Comparison of ENCODE assay signal across 1 cellular context in genomic region chr2:119352357-119352756, GRCh38.
A peak's percentile ranks its signal among the peaks of the same experiment; 100 is the strongest.
TF ChIP-seq lines count a peak whose summit lies in the region.

No MANE protein-coding gene starts in this region.

TF ChIP-seq in GM12878, 131 proteins besides CTCF, POLR2A, EP300 and RAD21 (continued from another document):
- TF ChIP-seq, protein P1, sequence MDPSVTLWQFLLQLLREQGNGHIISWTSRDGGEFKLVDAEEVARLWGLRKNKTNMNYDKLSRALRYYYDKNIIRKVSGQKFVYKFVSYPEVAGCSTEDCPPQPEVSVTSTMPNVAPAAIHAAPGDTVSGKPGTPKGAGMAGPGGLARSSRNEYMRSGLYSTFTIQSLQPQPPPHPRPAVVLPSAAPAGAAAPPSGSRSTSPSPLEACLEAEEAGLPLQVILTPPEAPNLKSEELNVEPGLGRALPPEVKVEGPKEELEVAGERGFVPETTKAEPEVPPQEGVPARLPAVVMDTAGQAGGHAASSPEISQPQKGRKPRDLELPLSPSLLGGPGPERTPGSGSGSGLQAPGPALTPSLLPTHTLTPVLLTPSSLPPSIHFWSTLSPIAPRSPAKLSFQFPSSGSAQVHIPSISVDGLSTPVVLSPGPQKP (IDR thresholded peaks at IDR 0.05; ENCODE audit: low read depth, low read length), result no peak
- TF ChIP-seq, protein P2, sequence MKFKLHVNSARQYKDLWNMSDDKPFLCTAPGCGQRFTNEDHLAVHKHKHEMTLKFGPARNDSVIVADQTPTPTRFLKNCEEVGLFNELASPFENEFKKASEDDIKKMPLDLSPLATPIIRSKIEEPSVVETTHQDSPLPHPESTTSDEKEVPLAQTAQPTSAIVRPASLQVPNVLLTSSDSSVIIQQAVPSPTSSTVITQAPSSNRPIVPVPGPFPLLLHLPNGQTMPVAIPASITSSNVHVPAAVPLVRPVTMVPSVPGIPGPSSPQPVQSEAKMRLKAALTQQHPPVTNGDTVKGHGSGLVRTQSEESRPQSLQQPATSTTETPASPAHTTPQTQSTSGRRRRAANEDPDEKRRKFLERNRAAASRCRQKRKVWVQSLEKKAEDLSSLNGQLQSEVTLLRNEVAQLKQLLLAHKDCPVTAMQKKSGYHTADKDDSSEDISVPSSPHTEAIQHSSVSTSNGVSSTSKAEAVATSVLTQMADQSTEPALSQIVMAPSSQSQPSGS (IDR thresholded peaks at IDR 0.05; ENCODE audit: low read length), result peak; percentile 80
- TF ChIP-seq PKNOX1 (IDR thresholded peaks at IDR 0.05) (peak; percentile 78), ZNF622 (IDR thresholded peaks at IDR 0.05) (peak; percentile 59), TCF12 (IDR thresholded peaks at IDR 0.05; ENCODE audit: low read depth, low read length) (peak; percentile 78), HDAC6 (IDR thresholded peaks at IDR 0.05; ENCODE audit: unreplicated experiment) (no peak), SPI1 (IDR thresholded peaks at IDR 0.05; ENCODE audit: borderline replicate concordance, insufficient read depth, low read depth, low read length) (peak; percentile 96), RCOR1 (conservative IDR thresholded peaks at IDR 0.05; ENCODE audit: low read depth, low read length) (no peak), BACH1 (IDR thresholded peaks at IDR 0.05; ENCODE audit: borderline replicate concordance) (peak; percentile 49; the same call in 1 of the 2 replicates), PBX3 (IDR thresholded peaks at IDR 0.05; ENCODE audit: insufficient replicate concordance, low read depth, low read length) (peak; percentile 58), ESRRA (IDR thresholded peaks at IDR 0.05; ENCODE audit: low read length) (no peak), RELA (IDR thresholded peaks at IDR 0.05; ENCODE audit: borderline replicate concordance, partially characterized antibody) (no peak), POLR2AphosphoS5 (IDR thresholded peaks at IDR 0.05; ENCODE audit: low read length) (peak; percentile 72), JUNB (IDR thresholded peaks at IDR 0.05) (no peak), CBX5 (IDR thresholded peaks at IDR 0.05; ENCODE audit: low read depth) (peak; percentile 92; the same call in 1 of the 2 replicates), CHD2 (IDR thresholded peaks at IDR 0.05; ENCODE audit: borderline replicate concordance, low read depth, low read length) (peak; percentile 78; the same call in 1 of the 2 replicates), FOS (IDR thresholded peaks at IDR 0.05; ENCODE audit: borderline replicate concordance, extremely low read depth, insufficient read length) (no peak), ZNF217 (IDR thresholded peaks at IDR 0.05) (peak; percentile 83; the same call in 1 of the 2 replicates), NFIC (IDR thresholded peaks at IDR 0.05; ENCODE audit: low read depth, low read length) (peak; percentile 92), ZNF384 (IDR thresholded peaks at IDR 0.05; ENCODE audit: borderline replicate concordance, low read depth, low read length) (no peak), SIX5 (IDR thresholded peaks at IDR 0.05; ENCODE audit: low read depth, low read length, severe bottlenecking) (no peak), BRCA1 (IDR thresholded peaks at IDR 0.05; ENCODE audit: low read depth, low read length) (no peak), SKIL (IDR thresholded peaks at IDR 0.05; ENCODE audit: low read depth, poor library complexity, severe bottlenecking) (peak; percentile 99), IKZF1 (conservative IDR thresholded peaks at IDR 0.05) (peak; percentile 57; the same call in 1 of the 2 replicates), RUNX3 (IDR thresholded peaks at IDR 0.05; ENCODE audit: low read length) (peak; percentile 76), ZSCAN29 (IDR thresholded peaks at IDR 0.05) (no peak), ZNF24 (IDR thresholded peaks at IDR 0.05) (peak; percentile 85)
- TF ChIP-seq, protein P3, sequence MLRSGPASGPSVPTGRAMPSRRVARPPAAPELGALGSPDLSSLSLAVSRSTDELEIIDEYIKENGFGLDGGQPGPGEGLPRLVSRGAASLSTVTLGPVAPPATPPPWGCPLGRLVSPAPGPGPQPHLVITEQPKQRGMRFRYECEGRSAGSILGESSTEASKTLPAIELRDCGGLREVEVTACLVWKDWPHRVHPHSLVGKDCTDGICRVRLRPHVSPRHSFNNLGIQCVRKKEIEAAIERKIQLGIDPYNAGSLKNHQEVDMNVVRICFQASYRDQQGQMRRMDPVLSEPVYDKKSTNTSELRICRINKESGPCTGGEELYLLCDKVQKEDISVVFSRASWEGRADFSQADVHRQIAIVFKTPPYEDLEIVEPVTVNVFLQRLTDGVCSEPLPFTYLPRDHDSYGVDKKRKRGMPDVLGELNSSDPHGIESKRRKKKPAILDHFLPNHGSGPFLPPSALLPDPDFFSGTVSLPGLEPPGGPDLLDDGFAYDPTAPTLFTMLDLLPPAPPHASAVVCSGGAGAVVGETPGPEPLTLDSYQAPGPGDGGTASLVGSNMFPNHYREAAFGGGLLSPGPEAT (IDR thresholded peaks at IDR 0.05; ENCODE audit: low read depth), result peak; percentile 36; the same call in 1 of the 2 replicates
- TF ChIP-seq, protein P4, sequence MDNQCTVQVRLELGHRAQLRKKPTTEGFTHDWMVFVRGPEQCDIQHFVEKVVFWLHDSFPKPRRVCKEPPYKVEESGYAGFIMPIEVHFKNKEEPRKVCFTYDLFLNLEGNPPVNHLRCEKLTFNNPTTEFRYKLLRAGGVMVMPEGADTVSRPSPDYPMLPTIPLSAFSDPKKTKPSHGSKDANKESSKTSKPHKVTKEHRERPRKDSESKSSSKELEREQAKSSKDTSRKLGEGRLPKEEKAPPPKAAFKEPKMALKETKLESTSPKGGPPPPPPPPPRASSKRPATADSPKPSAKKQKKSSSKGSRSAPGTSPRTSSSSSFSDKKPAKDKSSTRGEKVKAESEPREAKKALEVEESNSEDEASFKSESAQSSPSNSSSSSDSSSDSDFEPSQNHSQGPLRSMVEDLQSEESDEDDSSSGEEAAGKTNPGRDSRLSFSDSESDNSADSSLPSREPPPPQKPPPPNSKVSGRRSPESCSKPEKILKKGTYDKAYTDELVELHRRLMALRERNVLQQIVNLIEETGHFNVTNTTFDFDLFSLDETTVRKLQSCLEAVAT (IDR thresholded peaks at IDR 0.05), result no peak
- TF ChIP-seq, protein P5, sequence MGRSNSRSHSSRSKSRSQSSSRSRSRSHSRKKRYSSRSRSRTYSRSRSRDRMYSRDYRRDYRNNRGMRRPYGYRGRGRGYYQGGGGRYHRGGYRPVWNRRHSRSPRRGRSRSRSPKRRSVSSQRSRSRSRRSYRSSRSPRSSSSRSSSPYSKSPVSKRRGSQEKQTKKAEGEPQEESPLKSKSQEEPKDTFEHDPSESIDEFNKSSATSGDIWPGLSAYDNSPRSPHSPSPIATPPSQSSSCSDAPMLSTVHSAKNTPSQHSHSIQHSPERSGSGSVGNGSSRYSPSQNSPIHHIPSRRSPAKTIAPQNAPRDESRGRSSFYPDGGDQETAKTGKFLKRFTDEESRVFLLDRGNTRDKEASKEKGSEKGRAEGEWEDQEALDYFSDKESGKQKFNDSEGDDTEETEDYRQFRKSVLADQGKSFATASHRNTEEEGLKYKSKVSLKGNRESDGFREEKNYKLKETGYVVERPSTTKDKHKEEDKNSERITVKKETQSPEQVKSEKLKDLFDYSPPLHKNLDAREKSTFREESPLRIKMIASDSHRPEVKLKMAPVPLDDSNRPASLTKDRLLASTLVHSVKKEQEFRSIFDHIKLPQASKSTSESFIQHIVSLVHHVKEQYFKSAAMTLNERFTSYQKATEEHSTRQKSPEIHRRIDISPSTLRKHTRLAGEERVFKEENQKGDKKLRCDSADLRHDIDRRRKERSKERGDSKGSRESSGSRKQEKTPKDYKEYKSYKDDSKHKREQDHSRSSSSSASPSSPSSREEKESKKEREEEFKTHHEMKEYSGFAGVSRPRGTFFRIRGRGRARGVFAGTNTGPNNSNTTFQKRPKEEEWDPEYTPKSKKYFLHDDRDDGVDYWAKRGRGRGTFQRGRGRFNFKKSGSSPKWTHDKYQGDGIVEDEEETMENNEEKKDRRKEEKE (IDR thresholded peaks at IDR 0.05), result no peak
- TF ChIP-seq, protein P6, sequence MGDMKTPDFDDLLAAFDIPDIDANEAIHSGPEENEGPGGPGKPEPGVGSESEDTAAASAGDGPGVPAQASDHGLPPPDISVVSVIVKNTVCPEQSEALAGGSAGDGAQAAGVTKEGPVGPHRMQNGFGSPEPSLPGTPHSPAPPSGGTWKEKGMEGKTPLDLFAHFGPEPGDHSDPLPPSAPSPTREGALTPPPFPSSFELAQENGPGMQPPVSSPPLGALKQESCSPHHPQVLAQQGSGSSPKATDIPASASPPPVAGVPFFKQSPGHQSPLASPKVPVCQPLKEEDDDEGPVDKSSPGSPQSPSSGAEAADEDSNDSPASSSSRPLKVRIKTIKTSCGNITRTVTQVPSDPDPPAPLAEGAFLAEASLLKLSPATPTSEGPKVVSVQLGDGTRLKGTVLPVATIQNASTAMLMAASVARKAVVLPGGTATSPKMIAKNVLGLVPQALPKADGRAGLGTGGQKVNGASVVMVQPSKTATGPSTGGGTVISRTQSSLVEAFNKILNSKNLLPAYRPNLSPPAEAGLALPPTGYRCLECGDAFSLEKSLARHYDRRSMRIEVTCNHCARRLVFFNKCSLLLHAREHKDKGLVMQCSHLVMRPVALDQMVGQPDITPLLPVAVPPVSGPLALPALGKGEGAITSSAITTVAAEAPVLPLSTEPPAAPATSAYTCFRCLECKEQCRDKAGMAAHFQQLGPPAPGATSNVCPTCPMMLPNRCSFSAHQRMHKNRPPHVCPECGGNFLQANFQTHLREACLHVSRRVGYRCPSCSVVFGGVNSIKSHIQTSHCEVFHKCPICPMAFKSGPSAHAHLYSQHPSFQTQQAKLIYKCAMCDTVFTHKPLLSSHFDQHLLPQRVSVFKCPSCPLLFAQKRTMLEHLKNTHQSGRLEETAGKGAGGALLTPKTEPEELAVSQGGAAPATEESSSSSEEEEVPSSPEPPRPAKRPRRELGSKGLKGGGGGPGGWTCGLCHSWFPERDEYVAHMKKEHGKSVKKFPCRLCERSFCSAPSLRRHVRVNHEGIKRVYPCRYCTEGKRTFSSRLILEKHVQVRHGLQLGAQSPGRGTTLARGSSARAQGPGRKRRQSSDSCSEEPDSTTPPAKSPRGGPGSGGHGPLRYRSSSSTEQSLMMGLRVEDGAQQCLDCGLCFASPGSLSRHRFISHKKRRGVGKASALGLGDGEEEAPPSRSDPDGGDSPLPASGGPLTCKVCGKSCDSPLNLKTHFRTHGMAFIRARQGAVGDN (IDR thresholded peaks at IDR 0.05), result peak; percentile 79
